In the genomic region with DNA sequence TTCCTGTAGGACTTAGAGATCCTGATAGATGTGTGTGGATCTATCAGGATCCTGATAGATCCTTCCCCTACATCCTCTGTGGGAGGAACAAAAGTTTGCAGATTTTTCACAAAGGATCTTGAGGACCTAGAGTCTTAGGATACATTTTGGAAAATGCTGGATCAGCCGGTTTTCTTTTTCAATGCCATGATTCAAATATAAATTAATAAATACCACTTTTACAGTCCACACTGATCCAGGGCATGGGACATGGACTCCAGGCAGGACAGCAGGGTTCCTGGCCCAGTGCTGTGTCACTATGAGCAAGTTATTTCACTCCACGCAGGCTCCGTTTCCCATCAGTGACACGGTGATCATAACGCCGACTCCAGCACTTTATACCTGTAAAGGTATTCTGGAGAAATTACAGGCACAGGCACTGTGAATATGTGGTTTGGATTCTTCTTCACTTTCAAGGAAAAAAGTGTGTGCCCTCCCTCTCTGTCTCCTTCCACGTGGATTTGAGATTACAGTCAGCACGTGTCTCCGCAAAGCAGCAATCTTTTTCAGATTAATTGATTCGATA, we compare ENCODE assay signal across 16 cellular contexts. TPM values are rescaled to one million over a fixed set of nuclear protein-coding genes. Genes with fewer than 3 reads are reported as not detected.
DNase-seq lines count a peak whose midpoint lies in the region; ATAC-seq, FAIRE-seq and TF ChIP-seq lines count a peak whose summit lies in the region.
"Had no signal": no experiment of that assay in that cellular context is flagged by ENCODE, and none has a peak within 500 bp of the region (broad histone marks: within the 10 kb centered on the region; RNA-seq: fewer than 3 reads in every experiment).

No MANE protein-coding gene starts in this region.

- no peaks in the 10 kb centered on the region for H3K27me3 Mint-ChIP-seq in naive B cell
- H3K27me3 Mint-ChIP-seq: CD4-positive, alpha-beta T cell had no signal

- H3K4me3 ChIP-seq in A549 (no peak overlapping the region), A673 (ENCODE audit: low read depth, low read length, poor library complexity, severe bottlenecking) (no peak overlapping the region), thyroid gland (replicated peaks in 1 of 3) (no peak overlapping the region), pancreas (no peak overlapping the region)
- H3K4me3 ChIP-seq: Peyer's patch had no signal

- H3K36me3 ChIP-seq in A673 (ENCODE audit: insufficient read depth, low read length, poor library complexity, severe bottlenecking) (no peaks in the 10 kb centered on the region), thyroid gland (no peaks in the 10 kb centered on the region), pancreas (no peaks in the 10 kb centered on the region)
- H3K36me3 ChIP-seq: Peyer's patch had no signal

- no peak; a peak in 1 of 6 replicates for ATAC-seq in A549
- no peak for ATAC-seq in naive B cell (ENCODE audit: low read depth in 2 of 2)
- ATAC-seq in GM19351 (IDR thresholded peaks at IDR 0.05; ENCODE audit: unreplicated experiment): no peak
- ATAC-seq in pancreas: no peak
- ATAC-seq: HCT116 had no signal

- H3K36me3 Mint-ChIP-seq in naive B cell: no peaks in the 10 kb centered on the region

- no peak for TF ChIP-seq CTCF in A549 (IDR thresholded peaks at IDR 0.05)
- TF ChIP-seq CTCF in A673 (conservative IDR thresholded peaks at IDR 0.05; ENCODE audit: low read depth, low read length): no peak
- TF ChIP-seq CTCF in VCaP (conservative IDR thresholded peaks at IDR 0.05): no peak
- no peak for TF ChIP-seq CTCF in thyroid gland (IDR thresholded peaks at IDR 0.05)
- TF ChIP-seq CTCF in pancreas (IDR thresholded peaks at IDR 0.05): no peak

- POLR2A ChIA-PET in A549 (lab: Yijun Ruan, JAX): no interaction called here
- POLR2A ChIA-PET in A673 (lab: Charles Lee; ENCODE audit: low non-redundant PET): no interaction called here

- peak overlapping the region in 5 of 6 donors; percentile 63 to 100 (median 93) for H3K27ac Mint-ChIP-seq in naive B cell
- H3K27ac Mint-ChIP-seq: CD4-positive, alpha-beta T cell had no signal

- TF ChIP-seq POLR2A in A549 (IDR thresholded peaks at IDR 0.05; ENCODE audit: low read length) (no peak), thyroid gland (IDR thresholded peaks at IDR 0.05) (no peak)

- BruUV-seq in A673 (replicated peaks; lab: Mats Ljungman, UMichigan): no TSS peak

- H3K4me1 Mint-ChIP-seq in naive B cell: peaks cover 67 to 81% (median 80%) of the 10 kb centered on the region in 3 donors

- H3K27me3 ChIP-seq in A673 (replicated peaks; ENCODE audit: insufficient read depth, low read depth, low read length, poor library complexity) (no peaks in the 10 kb centered on the region), thyroid gland (no peaks in the 10 kb centered on the region), pancreas (no peaks in the 10 kb centered on the region)
- H3K27me3 ChIP-seq: Peyer's patch had no signal

- DNase-seq in A549 (ENCODE audit: low read depth in 1 of 2, low spot score in 1 of 2) (no peak), A673 (ENCODE audit: low spot score) (no peak), naive B cell (no peak), thyroid gland (no peak), pancreas (no peak)
- DNase-seq: CD4-positive, alpha-beta T cell; NCI-H1436 treated with DMSO at 0.1 percent for 48 hours; NCI-H510A treated with DMSO at 0.1 percent for 48 hours; Peyer's patch; SHP77 had no signal

- H3K9me3 ChIP-seq in A549 (no peaks in the 10 kb centered on the region), A673 (ENCODE audit: low read depth, low read length, poor library complexity, severe bottlenecking) (no peaks in the 10 kb centered on the region), thyroid gland (no peaks in the 10 kb centered on the region), pancreas (no peaks in the 10 kb centered on the region)
- H3K9me3 ChIP-seq: Peyer's patch had no signal

- FAIRE-seq in A549 (lab: Jason Lieb, UNC) (no peak), pancreas (lab: Jason Lieb, UNC) (no peak)
- FAIRE-seq: D721Med, G401.6, GM12891 had no signal

- TF ChIP-seq EP300 in A549 (IDR thresholded peaks at IDR 0.05): no peak

- H3K4me3 Mint-ChIP-seq in naive B cell: peak overlapping the region in 5 of 8 donors; percentile 41 to 92 (median 48)
- H3K4me3 Mint-ChIP-seq: CD4-positive, alpha-beta T cell had no signal

- H3K4me1 ChIP-seq in A549: peaks cover 19% of the 10 kb centered on the region
- H3K4me1 ChIP-seq in A673 (ENCODE audit: insufficient read depth, low read length, poor library complexity, severe bottlenecking): peaks cover 30% of the 10 kb centered on the region
- no peaks in the 10 kb centered on the region for H3K4me1 ChIP-seq in thyroid gland
- H3K4me1 ChIP-seq in pancreas: peaks cover 7 to 8% (median 8%) of the 10 kb centered on the region in 3 donors
- H3K4me1 ChIP-seq: Peyer's patch had no signal

- H3K27ac ChIP-seq in A549 (peak overlapping the region; percentile 39 to 56; a peak in 5 of 6 replicates), A673 (ENCODE audit: low read depth, low read length, poor library complexity, severe bottlenecking) (peak overlapping the region; percentile 26), VCaP (peak overlapping the region; percentile 69), thyroid gland (no peak overlapping the region), pancreas (no peak overlapping the region)

- intact Hi-C loops in A673 (cut with micrococcal nuclease; ENCODE audit: unreplicated experiment) (no loop called here), thyroid gland (cut with DNase I) (no loop called here), pancreas (cut with DNase I) (no loop called here)

- peaks cover 0 to 2% (median 0%) of the 10 kb centered on the region in 7 donors for H3K9me3 Mint-ChIP-seq in naive B cell
- H3K9me3 Mint-ChIP-seq: CD4-positive, alpha-beta T cell had no signal

- H3K4me2 ChIP-seq in A549: peak overlapping the region; percentile 60

- WGBS in A549 (ENCODE audit: missing lambda C conversion rate): 83% methylated on average over 10 of the region's 10 CpGs
- 88% methylated on average over 10 of the region's 10 CpGs for WGBS in thyroid gland, 2 donors
- WGBS in pancreas, 2 donors: 73% methylated on average over 10 of the region's 10 CpGs

- CTCF ChIA-PET in A549 (lab: Yijun Ruan, JAX) (interaction anchor here (0.8 kb wide), 1 partner anchor 26 kb away, joined by 3 read pairs; no protein-coding TSS in a partner anchor), A673 (lab: Charles Lee) (no interaction called here)

- no peak for TF ChIP-seq RAD21 in A549 (conservative IDR thresholded peaks at IDR 0.05 in 1 of 2, IDR thresholded peaks at IDR 0.05 in 1 of 2)

TF ChIP-seq in A549, 52 proteins besides CTCF, POLR2A, EP300 and RAD21:
- TF ChIP-seq NR3C1 (IDR thresholded peaks at IDR 0.05): no peak
- TF ChIP-seq MAFK (IDR thresholded peaks at IDR 0.05; ENCODE audit: partially characterized antibody): peak; percentile 76
- TF ChIP-seq, protein P1, sequence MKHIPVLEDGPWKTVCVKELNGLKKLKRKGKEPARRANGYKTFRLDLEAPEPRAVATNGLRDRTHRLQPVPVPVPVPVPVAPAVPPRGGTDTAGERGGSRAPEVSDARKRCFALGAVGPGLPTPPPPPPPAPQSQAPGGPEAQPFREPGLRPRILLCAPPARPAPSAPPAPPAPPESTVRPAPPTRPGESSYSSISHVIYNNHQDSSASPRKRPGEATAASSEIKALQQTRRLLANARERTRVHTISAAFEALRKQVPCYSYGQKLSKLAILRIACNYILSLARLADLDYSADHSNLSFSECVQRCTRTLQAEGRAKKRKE (CRISPR knock-in tag; IDR thresholded peaks at IDR 0.05; ENCODE audit: low read depth): no peak

RNA-seq across cellular contexts. Expression of a gene that starts 40.7 kb away (rescaled TPM):
- polyA plus RNA-seq in A549 (2011; rRNA removed) (103 and 126 TPM in 2 replicates), A549 (2017; fragmentation: RNase III; extraction: RNeasy Plus Mini Kit Qiagen cat#74134 plus additional on column Dnase treatment) (89.1 to 92.9 TPM (median 89.9 TPM) in 3 replicates), naive B cell (ENCODE audit: low read depth in 6 of 6) (10 to 100 TPM; 37.2 to 44.3 (median 41.2) TPM), pancreas (10 to 100 TPM in 1 of 2 donors, 1 to 10 TPM in 1; 7.9 to 35.4 TPM)
- 56.7 and 62.9 TPM in 2 replicates for polyA plus RNA-seq in A549 (2012; cell fraction: cytosol; rRNA removed)
- 40.6 and 52.1 TPM in 2 replicates for polyA plus RNA-seq in A549 (2012; cell fraction: nucleus; rRNA removed)
- polyA minus RNA-seq in A549 (2011; rRNA and poly(A)+ RNA removed): 45.9 and 61.8 TPM in 2 replicates
- total RNA-seq in A673 (2021) (40.8 and 41.5 TPM in 2 replicates), thyroid gland (10 to 100 TPM; 53.7 to 76.3 (median 71.4) TPM), pancreas (10 to 100 TPM in 3 of 6 donors, 1 to 10 TPM in 3; 6.4 to 25.4 (median 10.7) TPM)

Comparison
In these comparisons a context has a peak if more than half of its experiments do, and no peak if none do; other contexts are left out.
1. H3K27ac ChIP-seq: peak in A549 (2 of 2), A673 (single experiment) and VCaP (single experiment); none in thyroid gland (0 of 3) and pancreas (0 of 4).